In the genomic region with DNA sequence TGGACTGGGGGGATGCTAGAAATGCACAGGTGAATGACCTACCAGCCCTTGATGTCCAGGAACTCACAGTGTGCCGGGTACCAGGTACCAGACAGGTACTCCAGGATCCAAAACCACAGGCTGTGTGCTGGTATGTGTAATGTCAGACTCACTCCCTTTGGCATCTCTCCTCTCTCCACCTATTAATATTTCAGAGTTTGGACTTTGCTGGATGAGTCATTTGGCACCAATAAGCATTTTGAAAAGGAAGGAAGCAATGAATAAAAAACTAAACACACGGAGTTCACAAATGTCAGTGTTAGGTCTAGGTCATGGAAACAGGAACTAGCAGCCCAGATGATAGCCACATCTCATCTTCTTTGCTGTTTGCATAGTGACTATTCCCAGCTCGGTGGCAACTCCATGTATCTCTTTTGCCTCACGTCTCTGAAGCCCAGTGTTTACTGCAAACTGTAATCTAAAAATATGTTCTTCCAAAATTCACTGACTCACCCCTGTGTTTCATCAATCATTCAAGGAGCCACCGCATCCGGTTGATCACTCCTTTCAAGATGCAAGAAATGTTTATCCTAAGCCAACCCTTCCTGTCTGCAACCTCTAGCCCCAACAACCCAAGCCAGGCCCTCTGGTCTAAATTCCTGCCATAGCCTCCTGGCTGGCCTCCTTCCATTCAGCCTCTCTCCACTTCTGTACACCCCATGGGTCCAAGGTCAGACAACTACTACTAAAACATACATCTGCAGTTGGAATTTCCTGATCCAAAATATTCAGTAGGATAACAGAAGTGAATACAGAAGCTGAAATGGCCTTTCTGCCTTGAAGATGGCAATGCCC, we compare ENCODE assay signal across 9 cellular contexts. TPM values are rescaled to one million over a fixed set of nuclear protein-coding genes. Genes with fewer than 3 reads are reported as not detected.
DNase-seq lines count a peak whose midpoint lies in the region; ATAC-seq, FAIRE-seq and TF ChIP-seq lines count a peak whose summit lies in the region.
"Had no signal": no experiment of that assay in that cellular context is flagged by ENCODE, and none has a peak within 500 bp of the region (broad histone marks: within the 10 kb centered on the region; RNA-seq: fewer than 3 reads in every experiment).

No MANE protein-coding gene starts in this region.

- RAD21 ChIA-PET in GM12878 (lab: Charles Lee; ENCODE audit: unreplicated experiment), result interaction anchor here (0.9 to 1.1 kb wide), 2 partner anchors 91 to 118 kb away, joined by 3 read pairs; no protein-coding TSS in a partner anchor

- TF ChIP-seq CTCF in GM12878 (IDR thresholded peaks at IDR 0.05 in 2 of 3, conservative IDR thresholded peaks at IDR 0.05 in 1 of 3; ENCODE audit: control insufficient read depth in 2 of 3, extremely low read depth in 1 of 3, insufficient read depth in 1 of 3, low read depth in 3 of 3, low read length in 3 of 3) (no peak), left lung (IDR thresholded peaks at IDR 0.05) (no peak), upper lobe of left lung (IDR thresholded peaks at IDR 0.05) (no peak), GM13976 (IDR thresholded peaks at IDR 0.05; ENCODE audit: borderline replicate concordance, control extremely low read depth, extremely low read depth, insufficient read depth, missing control alignments) (no peak)

- intact Hi-C loops in GM12878 (cut with micrococcal nuclease; ENCODE audit: unreplicated experiment) (no loop called here), left lung (cut with DNase I) (no loop called here)

- TF ChIP-seq EP300 in GM12878 (IDR thresholded peaks at IDR 0.05; ENCODE audit: borderline replicate concordance in 1 of 2, control insufficient read depth in 1 of 2, low read depth in 2 of 2, low read length in 2 of 2) (no peak), upper lobe of left lung (IDR thresholded peaks at IDR 0.05) (peak in 2 of 4 donors; percentile 6 to 78)

- H3K4me2 ChIP-seq in GM12878 (ENCODE audit: control insufficient read depth, insufficient read depth), result no peak overlapping the region

- ATAC-seq in GM12878 (peak; percentile 59), left lung (peak; percentile 76), upper lobe of left lung (ENCODE audit: low FRiP score in 2 of 2) (peak; percentile 82 to 90)

- BruUV-seq in GM12878 (replicated peaks; lab: Mats Ljungman, UMichigan), result no TSS peak

- DNase-seq in DMS53 (lab: John Stamatoyannopoulos, UW), result peak; percentile 64
- DNase-seq in NCI-H2196 (lab: John Stamatoyannopoulos, UW; ENCODE audit: unreplicated experiment), result peak; percentile 50
- no peak for DNase-seq in GM12878 (ENCODE audit: low read depth, low spot score)
- DNase-seq in left lung, result no peak
- no peak for DNase-seq in upper lobe of left lung
- no peak for DNase-seq in GM13976 (ENCODE audit: low spot score)
- no peak for DNase-seq in superior temporal gyrus (ENCODE audit: extremely low spot score)
- DNase-seq in caudate nucleus (lab: John Stamatoyannopoulos, UW), result no peak

- H4K20me1 ChIP-seq in GM12878 (ENCODE audit: control insufficient read depth, insufficient read depth), result no peaks in the 10 kb centered on the region

- H3K36me3 ChIP-seq in GM12878 (ENCODE audit: control insufficient read depth in 2 of 2, insufficient read depth in 2 of 2, low read length in 1 of 2) (no peaks in the 10 kb centered on the region), left lung (no peaks in the 10 kb centered on the region), upper lobe of left lung (no peaks in the 10 kb centered on the region)

- no peak for TF ChIP-seq POLR2A in GM12878 (IDR thresholded peaks at IDR 0.05; ENCODE audit: low read depth, low read length)
- TF ChIP-seq POLR2A in upper lobe of left lung (IDR thresholded peaks at IDR 0.05), result no peak

- H3K4me3 ChIP-seq in GM12878 (no peak overlapping the region), left lung (no peak overlapping the region), upper lobe of left lung (no peak overlapping the region)

- POLR2A ChIA-PET in GM12878 (lab: Charles Lee), result no interaction called here

- peak; percentile 27 for FAIRE-seq in GM12878 (lab: Jason Lieb, UNC)

- in situ Hi-C loops in GM12878 (cut with MboI), result no loop called here
- in situ Hi-C loops in GM13976 (cut with MboI; ENCODE audit: low sequenced_read_pairs, unreplicated experiment), result no loop called here

- 17% methylated on average over 6 of the region's 6 CpGs for WGBS in GM12878 (ENCODE audit: insufficient coverage, insufficient replicate concordance, low lambda C conversion rate, missing lambda C conversion rate)
- WGBS in upper lobe of left lung, 2 donors, result 17 to 25% methylated on average over 6 of the region's 6 CpGs

- H3K9ac ChIP-seq in GM12878 (ENCODE audit: control insufficient read depth, insufficient read depth, low read length), result no peak overlapping the region

- TF ChIP-seq RAD21 in GM12878 (IDR thresholded peaks at IDR 0.05; ENCODE audit: insufficient read depth, low read depth, low read length), result no peak

- peak overlapping the region; percentile 31; the same call in 1 of the 2 replicates for H2AFZ ChIP-seq in GM12878 (ENCODE audit: control insufficient read depth, low read depth, low read length)

- no peaks in the 10 kb centered on the region for H3K79me2 ChIP-seq in GM12878 (ENCODE audit: control insufficient read depth, insufficient read depth, low read length)

- no peaks in the 10 kb centered on the region for H3K4me1 ChIP-seq in GM12878 (ENCODE audit: control insufficient read depth, insufficient read depth, low read length)
- peaks cover 18 to 47% of the 10 kb centered on the region in 2 donors for H3K4me1 ChIP-seq in left lung
- H3K4me1 ChIP-seq in upper lobe of left lung, result peaks cover 29 to 32% (median 29%) of the 10 kb centered on the region in 4 donors

- CTCF ChIA-PET in GM12878 (lab: Yijun Ruan, JAX), result no interaction called here

- H3K27ac ChIP-seq in GM12878 (ENCODE audit: control insufficient read depth, insufficient read depth) (no peak overlapping the region), left lung (peak overlapping the region; percentile 40 to 67), upper lobe of left lung (peak overlapping the region; percentile 46 to 67 (median 56)), caudate nucleus (ENCODE audit: low read depth, low read length) (no peak overlapping the region)
- H3K27ac ChIP-seq: HL-60 had no signal

- H3K9me3 ChIP-seq in GM12878 (replicated peaks; ENCODE audit: control insufficient read depth, insufficient read depth, low read length), result no peaks in the 10 kb centered on the region
- no peaks in the 10 kb centered on the region for H3K9me3 ChIP-seq in left lung
- H3K9me3 ChIP-seq in upper lobe of left lung, result no peaks in the 10 kb centered on the region

- H3K27me3 ChIP-seq in GM12878 (replicated peaks in 1 of 2; ENCODE audit: control insufficient read depth in 2 of 2, insufficient read depth in 2 of 2, low read length in 1 of 2) (no peaks in the 10 kb centered on the region; a peak in 1 of 4 replicates), left lung (no peaks in the 10 kb centered on the region), upper lobe of left lung (no peaks in the 10 kb centered on the region)

- SMC1A ChIA-PET in GM12878 (lab: Charles Lee; ENCODE audit: uncharacterized antibody, unreplicated experiment), result interaction anchor here (1.1 to 1.3 kb wide), 4 partner anchors 9 to 108 kb away, joined by 3 to 5 read pairs (median 4); no protein-coding TSS in a partner anchor

TF ChIP-seq in GM12878, 131 proteins besides CTCF, POLR2A, EP300 and RAD21:
- TF ChIP-seq IKZF1 (conservative IDR thresholded peaks at IDR 0.05) (0 out of 2 replicates have a peak, but pooled peaks have one; percentile 11), GATAD2B (conservative IDR thresholded peaks at IDR 0.05; ENCODE audit: low read depth) (no peak)

RNA-seq across cellular contexts. Expression of a gene that starts 8.4 kb away (rescaled TPM):
- 1.3 and 2.2 TPM in 2 replicates for total RNA-seq in GM12878 (2013; cell fraction: nucleolus; rRNA removed)
- 0.60 and 0.73 TPM in 2 replicates for total RNA-seq in GM12878 (2014; rRNA removed)
- 0.31 and 0.32 TPM in 2 replicates for total RNA-seq in GM12878 (2014; rRNA removed; fragmentation: Illumina TruSeq; extraction: Trizol)
- total RNA-seq in GM12878 (2021), result 1.4 and 2.1 TPM in 2 replicates
- polyA plus RNA-seq in GM12878 (2011; ENCODE audit: low read depth), result 0.10 TPM
- 5.6 and 10.0 TPM in 2 replicates for polyA plus RNA-seq in GM12878 (2011; rRNA removed)
- 8.9 and 10.4 TPM in 2 replicates for polyA plus RNA-seq in GM12878 (2011; cell fraction: cytosol; rRNA removed)
- 7.3 and 9.9 TPM in 2 replicates for polyA plus RNA-seq in GM12878 (2011; cell fraction: nucleus; rRNA removed)
- polyA plus RNA-seq in GM12878 (2012), result 0.64 and 1.6 TPM in 2 replicates
- polyA plus RNA-seq in GM12878 (2014; fragmentation: Illumina TruSeq; extraction: Trizol), result 0.60 and 1.0 TPM in 2 replicates
- polyA plus RNA-seq in GM12878 (2014; fragmentation: Nextera tagmentation; extraction: Ambion mirVana), result under 1 TPM; 0.05 to 0.26 TPM
- 0.92 and 0.95 TPM in 2 replicates for polyA plus RNA-seq in GM12878 (2014; rRNA removed)
- polyA plus RNA-seq in GM12878 (2016; fragmentation: Nextera tagmentation; extraction: Ambion mirVana), result not detected
- 13.4 and 17.1 TPM in 2 replicates for polyA minus RNA-seq in GM12878 (2011; rRNA and poly(A)+ RNA removed)
- 5.5 and 12.8 TPM in 2 replicates for polyA minus RNA-seq in GM12878 (2011; cell fraction: cytosol; rRNA and poly(A)+ RNA removed)
- 3.7 and 7.5 TPM in 2 replicates for polyA minus RNA-seq in GM12878 (2011; cell fraction: nucleus; rRNA and poly(A)+ RNA removed)
- total RNA-seq in left lung, result 100 to 1,000 TPM in 1 of 2 donors, 10 to 100 TPM in 1; 94.0 to 142 TPM
- total RNA-seq in upper lobe of left lung, result 100 to 1,000 TPM in 4 of 6 donors, 10 to 100 TPM in 2; 81.5 to 145 (median 106) TPM

RNA-seq across cellular contexts. Expression of a gene that starts 55.8 kb away (rescaled TPM):
- total RNA-seq in GM12878 (2013; cell fraction: nucleolus; rRNA removed), result 2.5 and 3.0 TPM in 2 replicates
- 0.49 and 0.68 TPM in 2 replicates for total RNA-seq in GM12878 (2014; rRNA removed)
- total RNA-seq in GM12878 (2014; rRNA removed; fragmentation: Illumina TruSeq; extraction: Trizol), result 0.74 and 0.98 TPM in 2 replicates
- total RNA-seq in GM12878 (2021), result 0.80 and 0.92 TPM in 2 replicates
- polyA plus RNA-seq in GM12878 (2011; ENCODE audit: low read depth), result 0.37 TPM
- 58.8 and 60.1 TPM in 2 replicates for polyA plus RNA-seq in GM12878 (2011; rRNA removed)
- polyA plus RNA-seq in GM12878 (2011; cell fraction: cytosol; rRNA removed), result 38.4 and 43.1 TPM in 2 replicates
- polyA plus RNA-seq in GM12878 (2011; cell fraction: nucleus; rRNA removed), result 18.9 and 24.7 TPM in 2 replicates
- polyA plus RNA-seq in GM12878 (2012), result 0.69 and 0.96 TPM in 2 replicates
- polyA plus RNA-seq in GM12878 (2014; fragmentation: Illumina TruSeq; extraction: Trizol), result 1.3 and 1.5 TPM in 2 replicates
- polyA plus RNA-seq in GM12878 (2014; fragmentation: Nextera tagmentation; extraction: Ambion mirVana), result under 1 TPM; 0.43 to 0.47 TPM
- polyA plus RNA-seq in GM12878 (2014; rRNA removed), result 0.65 and 0.85 TPM in 2 replicates
- polyA plus RNA-seq in GM12878 (2016; fragmentation: Nextera tagmentation; extraction: Ambion mirVana), result under 1 TPM; 0.27 to 0.28 TPM
- polyA minus RNA-seq in GM12878 (2011; rRNA and poly(A)+ RNA removed), result 22.9 and 32.0 TPM in 2 replicates
- polyA minus RNA-seq in GM12878 (2011; cell fraction: cytosol; rRNA and poly(A)+ RNA removed), result 13.0 and 16.7 TPM in 2 replicates
- polyA minus RNA-seq in GM12878 (2011; cell fraction: nucleus; rRNA and poly(A)+ RNA removed), result 7.6 and 9.8 TPM in 2 replicates
- total RNA-seq in left lung, result under 1 TPM in 1 of 2 donors, not detected in 1; 0.50 TPM
- total RNA-seq in upper lobe of left lung, result 1 to 10 TPM in 1 of 6 donors, under 1 TPM in 3, not detected in 2; 0.15 to 3.6 (median 0.24) TPM

Comparison
In these comparisons a context has a peak if more than half of its experiments do, and no peak if none do; other contexts are left out.
1. DNase-seq: peak in DMS53 (single experiment) and NCI-H2196 (single experiment); none in GM12878 (single experiment), left lung (0 of 2), upper lobe of left lung (0 of 2), GM13976 (single experiment), superior temporal gyrus (single experiment) and caudate nucleus (0 of 61).
2. H3K27ac ChIP-seq: peak in left lung (2 of 2) and upper lobe of left lung (4 of 4); none in GM12878 (single experiment) and caudate nucleus (single experiment).
3. RNA of a gene that starts 8.4 kb away (total RNA-seq): 94.0 to 142 TPM in left lung and 81.5 to 145 TPM in upper lobe of left lung; 0.31 to 2.2 TPM in GM12878; every median in the first group is over 10 times any median in the second.
4. Peak in every context shown above with its lines, with median percentiles within 50 percentile points of each other: ATAC-seq.